Comparison of ENCODE assay signal across 18 cellular contexts in the genomic region with DNA sequence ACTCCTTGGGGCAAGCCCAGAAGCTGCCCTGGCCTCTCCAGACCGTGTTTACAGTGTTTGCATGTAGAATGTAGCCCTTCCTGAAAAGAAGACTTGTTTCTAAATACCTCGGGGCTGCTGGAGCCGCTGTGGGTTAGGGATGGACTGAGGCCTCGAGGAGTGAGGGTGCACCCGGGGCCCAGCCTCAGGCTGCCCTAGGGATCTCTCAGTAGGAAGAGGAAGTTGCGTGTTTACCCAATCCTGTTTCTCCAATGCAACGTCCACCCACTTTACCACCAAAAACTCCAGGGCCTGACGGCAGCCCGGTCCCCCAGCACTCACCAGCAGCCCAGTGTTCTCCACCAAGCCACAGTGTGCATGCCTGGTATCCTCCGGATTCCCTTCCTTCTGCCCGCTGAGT.
DNase-seq lines count a peak whose midpoint lies in the region; ATAC-seq and TF ChIP-seq lines count a peak whose summit lies in the region.
"Had no signal": no experiment of that assay in that cellular context is flagged by ENCODE, and none has a peak within 500 bp of the region (broad histone marks: within the 10 kb centered on the region; RNA-seq: fewer than 3 reads in every experiment).

No MANE protein-coding gene starts in this region.

- no peak overlapping the region for H2AFZ ChIP-seq in MM.1S (ENCODE audit: low read length)
- H2AFZ ChIP-seq: PC-9 had no signal

- TF ChIP-seq CTCF in foreskin keratinocyte (conservative IDR thresholded peaks at IDR 0.05) (no peak), MM.1S (IDR thresholded peaks at IDR 0.05; ENCODE audit: low read length) (no peak)

- no peak for ATAC-seq in right cardiac atrium
- ATAC-seq in foreskin keratinocyte, result no peak
- ATAC-seq in HG03571 (IDR thresholded peaks at IDR 0.05; ENCODE audit: unreplicated experiment), result no peak

- H3K9ac ChIP-seq in MM.1S (ENCODE audit: low read length), result no peak overlapping the region

- H3K4me2 ChIP-seq in MM.1S (ENCODE audit: low read depth, low read length), result no peak overlapping the region
- H3K4me2 ChIP-seq: PC-9 had no signal

- 83% methylated on average over 11 of the region's 11 CpGs for WGBS in right cardiac atrium

- no peaks in the 10 kb centered on the region for H4K20me1 ChIP-seq in MM.1S (ENCODE audit: insufficient read depth, low read length)

- H3K79me2 ChIP-seq in MM.1S (ENCODE audit: low read length), result no peaks in the 10 kb centered on the region

- H3K36me3 ChIP-seq in MM.1S (replicated peaks; ENCODE audit: insufficient read depth, low read length), result no peaks in the 10 kb centered on the region

- H3K9me2 ChIP-seq in MM.1S (replicated peaks; ENCODE audit: insufficient read depth, low read length), result no peaks in the 10 kb centered on the region

- no peak overlapping the region for H3K27ac ChIP-seq in right cardiac atrium (ENCODE audit: low read length)
- no peak overlapping the region for H3K27ac ChIP-seq in foreskin keratinocyte
- H3K27ac ChIP-seq in MM.1S (ENCODE audit: low read length), result no peak overlapping the region
- H3K27ac ChIP-seq: PC-9, SK-N-MC had no signal

- H3K4me1 ChIP-seq in right cardiac atrium (ENCODE audit: control insufficient read depth, insufficient read depth, low read length) (no peaks in the 10 kb centered on the region), foreskin keratinocyte (no peaks in the 10 kb centered on the region), MM.1S (ENCODE audit: low read length) (no peaks in the 10 kb centered on the region)
- H3K4me1 ChIP-seq: Caco-2 had no signal

- H3K4me3 ChIP-seq in right cardiac atrium (ENCODE audit: low read length), result no peak overlapping the region
- no peak overlapping the region for H3K4me3 ChIP-seq in MM.1S (ENCODE audit: low read length)
- H3K4me3 ChIP-seq: PC-9, SK-N-MC had no signal

- intact Hi-C loops in cardiac septum (cut with DNase I) (no loop called here), right cardiac atrium (cut with DNase I) (no loop called here)

- no peaks in the 10 kb centered on the region for H3K9me3 ChIP-seq in right cardiac atrium (ENCODE audit: control insufficient read depth, low read length)
- H3K9me3 ChIP-seq in MM.1S (replicated peaks; ENCODE audit: insufficient read depth, low read length), result no peaks in the 10 kb centered on the region
- H3K9me3 ChIP-seq: Caco-2 had no signal

- no peaks in the 10 kb centered on the region for H3F3A ChIP-seq in MM.1S (ENCODE audit: insufficient read depth, low read length)

- DNase-seq in cardiac septum (ENCODE audit: low spot score) (peak; percentile 5), right cardiac atrium (no peak), SKM-1 (lab: John Stamatoyannopoulos, UW; ENCODE audit: unreplicated experiment) (peak; percentile 8), myocyte (ENCODE audit: low read depth) (peak; percentile 9), foreskin keratinocyte (no peak), MM.1S (no peak)
- DNase-seq: ACHN; AML-193; Caco-2; CD4-positive, CD25-positive, alpha-beta regulatory T cell; EL; NCI-H1417; NCI-H1930; NCI-H446 treated with DMSO at 0.1 percent for 48 hours; NCI-H774; PC-9 had no signal

- H3K27me3 ChIP-seq in right cardiac atrium (ENCODE audit: control insufficient read depth, insufficient read depth) (no peaks in the 10 kb centered on the region), foreskin keratinocyte (no peaks in the 10 kb centered on the region), MM.1S (replicated peaks; ENCODE audit: insufficient read depth, low read length) (no peaks in the 10 kb centered on the region)

Comparison
In these comparisons a context has a peak if more than half of its experiments do, and no peak if none do; other contexts are left out.
1. DNase-seq: peak in cardiac septum (single experiment), SKM-1 (single experiment) and myocyte (single experiment); none in right cardiac atrium (0 of 3), foreskin keratinocyte (0 of 2) and MM.1S (single experiment).